9 cellular contexts compared by ENCODE assay signal in the genomic region with DNA sequence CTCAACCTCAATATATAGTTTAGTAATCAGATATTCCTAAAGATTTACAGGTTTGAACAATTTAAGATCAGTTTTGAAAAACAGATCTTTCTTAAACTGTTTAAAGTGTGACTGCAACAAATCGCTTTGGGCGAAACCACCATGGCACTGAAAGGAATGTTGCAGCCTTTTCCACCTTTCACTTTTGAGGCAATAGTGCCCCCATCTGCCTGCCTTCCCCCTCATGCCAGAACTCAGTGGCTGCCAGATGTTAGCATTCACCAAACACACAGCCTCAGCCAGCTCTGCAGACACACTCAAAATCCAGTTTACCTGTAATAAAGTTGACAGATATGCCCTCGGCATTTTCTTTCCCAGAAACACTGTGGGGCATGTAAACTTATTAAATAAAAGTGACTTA. TPM values are rescaled to one million over a fixed set of nuclear protein-coding genes. Genes with fewer than 3 reads are reported as not detected.
DNase-seq lines count a peak whose midpoint lies in the region; ATAC-seq and TF ChIP-seq lines count a peak whose summit lies in the region.
"Had no signal": no experiment of that assay in that cellular context is flagged by ENCODE, and none has a peak within 500 bp of the region (broad histone marks: within the 10 kb centered on the region; RNA-seq: fewer than 3 reads in every experiment).

No MANE protein-coding gene starts in this region.

- H3K79me2 ChIP-seq in hepatocyte = peaks cover 11% of the 10 kb centered on the region

- H3K4me3 ChIP-seq in AG09309 (ENCODE audit: control insufficient read depth, low read depth, low read length) (no peak overlapping the region), hepatocyte (no peak overlapping the region)
- H3K4me3 ChIP-seq: breast epithelium had no signal

- H2AFZ ChIP-seq in hepatocyte = no peak overlapping the region

- peaks cover 19% of the 10 kb centered on the region for H3K36me3 Mint-ChIP-seq in activated T-helper 1 cell treated with anti-CD3 and anti-CD28 coated beads, Interleukin-12 subunit alpha, Interleukin-12 subunit beta, Interleukin-2, Interleukin-4 antibody, amounts not matched to agents 30 ng/mL and 10 ng/mL and 1 ng/mL, durations not matched to agents 14 hours and 24 hours and 36 hours (ENCODE audit: low read depth)

- ATAC-seq in HG02588 (IDR thresholded peaks at IDR 0.05; ENCODE audit: unreplicated experiment) (no peak), HG03571 (IDR thresholded peaks at IDR 0.05; ENCODE audit: unreplicated experiment) (no peak)

- intact Hi-C loops in activated T-helper 1 cell treated with anti-CD3 and anti-CD28 coated beads, Interleukin-12 subunit alpha, Interleukin-12 subunit beta, Interleukin-2, Interleukin-4 antibody, amounts not matched to agents 30 ng/mL and 10 ng/mL and 1 ng/mL, durations not matched to agents 14 hours and 24 hours and 36 hours (cut with micrococcal nuclease) = no loop called here

- H3K27ac Mint-ChIP-seq in activated T-helper 1 cell treated with anti-CD3 and anti-CD28 coated beads, Interleukin-12 subunit alpha, Interleukin-12 subunit beta, Interleukin-2, Interleukin-4 antibody, amounts not matched to agents 30 ng/mL and 10 ng/mL and 1 ng/mL, durations not matched to agents 14 hours and 24 hours and 36 hours = no peak overlapping the region

- H3K9me2 ChIP-seq in hepatocyte (replicated peaks; ENCODE audit: insufficient read depth) = no peaks in the 10 kb centered on the region

- TF ChIP-seq CTCF in AG09309 (IDR thresholded peaks at IDR 0.05; ENCODE audit: control insufficient read depth, insufficient read depth, low read depth, low read length, missing control alignments) (peak; percentile 65), GM13977 (IDR thresholded peaks at IDR 0.05; ENCODE audit: extremely low read depth, insufficient read depth, missing control alignments) (peak; percentile 58), hepatocyte (IDR thresholded peaks at IDR 0.05; ENCODE audit: poor library complexity) (peak; percentile 53)

- in situ Hi-C loops in GM13977 (cut with MboI; ENCODE audit: low pct_unique_long_range_greater_than_20kb, low sequenced_read_pairs, unreplicated experiment) = no loop called here

- no peak overlapping the region for H3K27ac ChIP-seq in hepatocyte

- H3K36me3 ChIP-seq in hepatocyte (replicated peaks; ENCODE audit: insufficient read depth, low read depth) = no peaks in the 10 kb centered on the region
- H3K36me3 ChIP-seq: breast epithelium had no signal

- WGBS in hepatocyte (ENCODE audit: low lambda C conversion rate, missing lambda C conversion rate) = 56% methylated on average over 3 of the region's 3 CpGs

- peak overlapping the region; percentile 99 for H3K4me2 ChIP-seq in hepatocyte

- peaks cover 15% of the 10 kb centered on the region for H3K4me1 ChIP-seq in hepatocyte (ENCODE audit: insufficient read depth)

- H3K27me3 Mint-ChIP-seq in activated T-helper 1 cell treated with anti-CD3 and anti-CD28 coated beads, Interleukin-12 subunit alpha, Interleukin-12 subunit beta, Interleukin-2, Interleukin-4 antibody, amounts not matched to agents 30 ng/mL and 10 ng/mL and 1 ng/mL, durations not matched to agents 14 hours and 24 hours and 36 hours (ENCODE audit: insufficient read depth) = no peaks in the 10 kb centered on the region

- H3K9me3 Mint-ChIP-seq in activated T-helper 1 cell treated with anti-CD3 and anti-CD28 coated beads, Interleukin-12 subunit alpha, Interleukin-12 subunit beta, Interleukin-2, Interleukin-4 antibody, amounts not matched to agents 30 ng/mL and 10 ng/mL and 1 ng/mL, durations not matched to agents 14 hours and 24 hours and 36 hours = no peaks in the 10 kb centered on the region

- H4K20me1 ChIP-seq in hepatocyte (ENCODE audit: insufficient read depth, poor library complexity, severe bottlenecking) = no peaks in the 10 kb centered on the region

- no peaks in the 10 kb centered on the region for H3K9me3 ChIP-seq in hepatocyte (ENCODE audit: low read depth)
- H3K9me3 ChIP-seq: breast epithelium had no signal

- DNase-seq in AG09309 (ENCODE audit: low read depth) (no peak), GM13977 (ENCODE audit: low spot score) (no peak), UCSD-AML1 (lab: John Stamatoyannopoulos, UW; ENCODE audit: unreplicated experiment) (peak; percentile 38), hepatocyte (ENCODE audit: low spot score) (peak; percentile 44), NCI-H2029 (lab: John Stamatoyannopoulos, UW) (no peak)
- no peak for DNase-seq in activated T-helper 1 cell treated with anti-CD3 and anti-CD28 coated beads, Interleukin-12 subunit alpha, Interleukin-12 subunit beta, Interleukin-2, Interleukin-4 antibody, amounts not matched to agents 30 ng/mL and 10 ng/mL and 1 ng/mL, durations not matched to agents 14 hours and 24 hours and 36 hours (ENCODE audit: low spot score)

- H3K27me3 ChIP-seq in hepatocyte = no peaks in the 10 kb centered on the region
- H3K27me3 ChIP-seq: breast epithelium had no signal

- no peak overlapping the region for H3K4me3 Mint-ChIP-seq in activated T-helper 1 cell treated with anti-CD3 and anti-CD28 coated beads, Interleukin-12 subunit alpha, Interleukin-12 subunit beta, Interleukin-2, Interleukin-4 antibody, amounts not matched to agents 30 ng/mL and 10 ng/mL and 1 ng/mL, durations not matched to agents 14 hours and 24 hours and 36 hours

- H3K4me1 Mint-ChIP-seq in activated T-helper 1 cell treated with anti-CD3 and anti-CD28 coated beads, Interleukin-12 subunit alpha, Interleukin-12 subunit beta, Interleukin-2, Interleukin-4 antibody, amounts not matched to agents 30 ng/mL and 10 ng/mL and 1 ng/mL, durations not matched to agents 14 hours and 24 hours and 36 hours (ENCODE audit: low read depth) = peaks cover 21% of the 10 kb centered on the region

RNA-seq across cellular contexts. Expression of gene LYSMD4, which starts 3.3 kb away (rescaled TPM):
- total RNA-seq in hepatocyte = 7.7 and 12.8 TPM in 2 replicates
- 9.0 and 15.4 TPM in 2 replicates for polyA plus RNA-seq in hepatocyte
- 10.1 and 10.3 TPM in 2 replicates for total RNA-seq in activated T-helper 1 cell treated with anti-CD3 and anti-CD28 coated beads, Interleukin-12 subunit alpha, Interleukin-12 subunit beta, Interleukin-2, Interleukin-4 antibody, amounts not matched to agents 30 ng/mL and 10 ng/mL and 1 ng/mL, durations not matched to agents 14 hours and 24 hours and 36 hours

Comparison
In these comparisons a context has a peak if more than half of its experiments do, and no peak if none do; other contexts are left out.
1. DNase-seq: peak in UCSD-AML1 (single experiment) and hepatocyte (single experiment); none in AG09309 (single experiment), GM13977 (single experiment), activated T-helper 1 cell treated with anti-CD3 and anti-CD28 coated beads, Interleukin-12 subunit alpha, Interleukin-12 subunit beta, Interleukin-2, Interleukin-4 antibody, amounts not matched to agents 30 ng/mL and 10 ng/mL and 1 ng/mL, durations not matched to agents 14 hours and 24 hours and 36 hours (single experiment) and NCI-H2029 (single experiment).
2. Peak in every context shown above with its lines, with median percentiles within 50 percentile points of each other: CTCF ChIP-seq.